12 cellular contexts compared by ENCODE assay signal in the genomic region with DNA sequence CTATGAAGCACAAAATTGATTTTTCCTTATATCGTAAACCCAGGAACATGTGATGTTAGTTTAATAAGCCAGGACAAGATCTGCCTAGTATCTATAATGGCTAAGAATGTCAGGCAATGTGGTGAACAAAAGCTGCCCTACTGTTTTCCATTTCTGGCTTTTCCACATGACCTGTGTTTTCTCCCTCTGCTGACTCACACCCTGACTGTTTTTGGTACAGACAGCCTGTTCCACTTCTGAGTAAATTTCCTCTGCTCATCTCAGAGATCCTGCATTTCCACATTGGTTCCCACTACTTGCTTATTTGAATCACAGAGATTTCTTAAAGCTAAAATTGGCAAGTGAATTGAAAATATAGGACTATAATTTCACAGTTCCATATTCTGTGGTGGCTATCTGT. TPM values are rescaled to one million over a fixed set of nuclear protein-coding genes. Genes with fewer than 3 reads are reported as not detected.
A peak's percentile ranks its signal among the peaks of the same experiment; 100 is the strongest.
DNase-seq lines count a peak whose midpoint lies in the region; FAIRE-seq and TF ChIP-seq lines count a peak whose summit lies in the region.
"Had no signal": no experiment of that assay in that cellular context is flagged by ENCODE, and none has a peak within 500 bp of the region (broad histone marks: within the 10 kb centered on the region; RNA-seq: fewer than 3 reads in every experiment).

No MANE protein-coding gene starts in this region.

- 88 to 93% methylated on average over 1 of the region's 1 CpG for WGBS in thyroid gland, 2 donors

- TF ChIP-seq POLR2A in thyroid gland (IDR thresholded peaks at IDR 0.05) = no peak

- no peaks in the 10 kb centered on the region for H3K27me3 ChIP-seq in thyroid gland
- no peaks in the 10 kb centered on the region for H3K27me3 ChIP-seq in MM.1S (replicated peaks; ENCODE audit: insufficient read depth, low read length)

- H3K4me1 ChIP-seq in thyroid gland = no peaks in the 10 kb centered on the region
- H3K4me1 ChIP-seq in MM.1S (ENCODE audit: low read length) = no peaks in the 10 kb centered on the region
- H3K4me1 ChIP-seq in kidney (ENCODE audit: control insufficient read depth in 1 of 2, insufficient read depth in 1 of 2, low read depth in 1 of 2, low read length in 2 of 2) = no peaks in the 10 kb centered on the region

- no peaks in the 10 kb centered on the region for H3F3A ChIP-seq in MM.1S (ENCODE audit: insufficient read depth, low read length)

- no peak overlapping the region for H3K9ac ChIP-seq in MM.1S (ENCODE audit: low read length)
- no peak overlapping the region for H3K9ac ChIP-seq in kidney (ENCODE audit: low read length in 2 of 2)

- no peaks in the 10 kb centered on the region for H3K9me2 ChIP-seq in MM.1S (replicated peaks; ENCODE audit: insufficient read depth, low read length)

- FAIRE-seq in kidney (lab: Jason Lieb, UNC) = no peak

- no peak overlapping the region for H3K27ac ChIP-seq in thyroid gland
- no peak overlapping the region for H3K27ac ChIP-seq in MM.1S (ENCODE audit: low read length)
- H3K27ac ChIP-seq in kidney (ENCODE audit: low read depth in 2 of 2, low read length in 2 of 2) = no peak overlapping the region
- H3K27ac ChIP-seq: C4-2B, VCaP had no signal

- H3K4me2 ChIP-seq in MM.1S (ENCODE audit: low read depth, low read length) = no peak overlapping the region

- H3K4me3 ChIP-seq in fibroblast of mammary gland (ENCODE audit: control insufficient read depth, low read depth, low read length) = no peak overlapping the region
- H3K4me3 ChIP-seq in thyroid gland (replicated peaks in 1 of 3) = no peak overlapping the region
- no peak overlapping the region for H3K4me3 ChIP-seq in MM.1S (ENCODE audit: low read length)
- no peak overlapping the region for H3K4me3 ChIP-seq in kidney (ENCODE audit: low read length in 2 of 2)

- no peaks in the 10 kb centered on the region for H3K79me2 ChIP-seq in MM.1S (ENCODE audit: low read length)

- no peaks in the 10 kb centered on the region for H4K20me1 ChIP-seq in MM.1S (ENCODE audit: insufficient read depth, low read length)

- no peaks in the 10 kb centered on the region for H3K9me3 ChIP-seq in thyroid gland
- no peaks in the 10 kb centered on the region for H3K9me3 ChIP-seq in MM.1S (replicated peaks; ENCODE audit: insufficient read depth, low read length)
- H3K9me3 ChIP-seq in kidney (ENCODE audit: control insufficient read depth in 1 of 2, low read length in 2 of 2) = no peaks in the 10 kb centered on the region

- in situ Hi-C loops in SK-MEL-5 (cut with HindIII; ENCODE audit: low pct_unique_long_range_greater_than_20kb, low sequenced_read_pairs) = no loop called here

- no peaks in the 10 kb centered on the region for H3K36me3 ChIP-seq in thyroid gland
- H3K36me3 ChIP-seq in MM.1S (replicated peaks; ENCODE audit: insufficient read depth, low read length) = no peaks in the 10 kb centered on the region
- no peaks in the 10 kb centered on the region for H3K36me3 ChIP-seq in kidney (ENCODE audit: control insufficient read depth in 1 of 2, insufficient read depth in 2 of 2, low read length in 2 of 2)

- intact Hi-C loops in thyroid gland (cut with DNase I) (no loop called here), kidney (cut with DNase I) (no loop called here)

- TF ChIP-seq CTCF in fibroblast of mammary gland (conservative IDR thresholded peaks at IDR 0.05; ENCODE audit: control insufficient read depth, insufficient read depth, low read depth, low read length) = no peak
- TF ChIP-seq CTCF in thyroid gland (IDR thresholded peaks at IDR 0.05) = no peak
- no peak for TF ChIP-seq CTCF in MM.1S (IDR thresholded peaks at IDR 0.05; ENCODE audit: low read length)
- TF ChIP-seq CTCF in kidney (IDR thresholded peaks at IDR 0.05; ENCODE audit: borderline replicate concordance, extremely low read depth, insufficient read depth) = no peak

- peak; percentile 24 for DNase-seq in EH (ENCODE audit: low read depth)
- DNase-seq in SK-MEL-5 (ENCODE audit: low read depth, low spot score) = peak; percentile 28
- DNase-seq in fibroblast of mammary gland (ENCODE audit: low read depth) = peak; percentile 64
- peak; percentile 17 for DNase-seq in pulmonary artery endothelial cell (ENCODE audit: low read depth, low spot score)
- DNase-seq in thyroid gland = no peak
- DNase-seq in activated naive CD4-positive, alpha-beta T cell treated with anti-CD3 and anti-CD28 coated beads, Interleukin-2, amount 50 U/mL, for 16 hours = no peak
- DNase-seq in MM.1S = no peak
- DNase-seq in kidney = no peak
- DNase-seq: amniotic stem cell, NCI-H446 treated with DMSO at 0.1 percent for 48 hours had no signal

- no peak overlapping the region for H2AFZ ChIP-seq in MM.1S (ENCODE audit: low read length)

RNA-seq across cellular contexts. Expression of gene NOX1, which starts 9.2 kb away (rescaled TPM):
- not detected in 2 replicates for total RNA-seq in SK-MEL-5 (2014; rRNA removed; shearing (Covaris generic))
- not detected in 2 replicates for polyA plus RNA-seq in SK-MEL-5 (2015; cell fraction: cytosol; rRNA removed)
- polyA plus RNA-seq in SK-MEL-5 (2015; cell fraction: nucleus; rRNA removed) = not detected in 2 replicates
- total RNA-seq in pulmonary artery endothelial cell (not detected in 2 replicates), thyroid gland (not detected), kidney (not detected)
- not detected for polyA plus RNA-seq in kidney (ENCODE audit: insufficient read depth, low read depth, low replicate concordance)

RNA-seq across cellular contexts. Expression of gene CSTF2, which starts 44.8 kb away (rescaled TPM):
- 29.7 and 30.0 TPM in 2 replicates for total RNA-seq in SK-MEL-5 (2014; rRNA removed; shearing (Covaris generic))
- polyA plus RNA-seq in SK-MEL-5 (2015; cell fraction: cytosol; rRNA removed) = 35.9 and 42.6 TPM in 2 replicates
- polyA plus RNA-seq in SK-MEL-5 (2015; cell fraction: nucleus; rRNA removed) = 26.5 and 29.2 TPM in 2 replicates
- total RNA-seq in pulmonary artery endothelial cell = 24.9 and 41.0 TPM in 2 replicates
- 10 to 100 TPM in 3 of 4 donors, 1 to 10 TPM in 1; 6.2 to 13.8 (median 11.7) TPM for total RNA-seq in thyroid gland
- 14.4 TPM for total RNA-seq in kidney
- polyA plus RNA-seq in kidney (ENCODE audit: insufficient read depth, low read depth, low replicate concordance) = 8.8 TPM

Comparison
In these comparisons a context has a peak if more than half of its experiments do, and no peak if none do; other contexts are left out.
1. DNase-seq: peak in EH (single experiment), SK-MEL-5 (single experiment), fibroblast of mammary gland (single experiment) and pulmonary artery endothelial cell (single experiment); none in thyroid gland (0 of 2), activated naive CD4-positive, alpha-beta T cell treated with anti-CD3 and anti-CD28 coated beads, Interleukin-2, amount 50 U/mL, for 16 hours (single experiment), MM.1S (single experiment) and kidney (single experiment).